ENCODE assay signal across 18 cellular contexts in genomic region chr4:137360701-137361213, GRCh38.
"Had no signal": no experiment of that assay in that cellular context is flagged by ENCODE, and none has a peak within 500 bp of the region (broad histone marks: within the 10 kb centered on the region; RNA-seq: fewer than 3 reads in every experiment).

No MANE protein-coding gene starts in this region.

- H3K79me2 ChIP-seq: parathyroid adenoma had no signal

- H3K27me3 ChIP-seq: esophagus squamous epithelium, left lung, neutrophil, sigmoid colon had no signal

- H3K27ac ChIP-seq: esophagus squamous epithelium, left lung, neutrophil, parathyroid adenoma, thoracic aorta had no signal

- H3K4me1 ChIP-seq: esophagus squamous epithelium, left lung, parathyroid adenoma had no signal

- FAIRE-seq: endothelial cell of umbilical vein had no signal

- H3K9ac ChIP-seq: parathyroid adenoma had no signal

- H3K36me3 ChIP-seq: esophagus squamous epithelium, left lung, neutrophil, sigmoid colon, thoracic aorta had no signal

- DNase-seq: activated CD4-positive, alpha-beta T cell treated with anti-CD3 and anti-CD28 coated beads, Interleukin-2, amount 10 ng/mL, durations not matched to agents 24 days and 14 days; activated CD4-positive, CD25-positive, alpha-beta regulatory T cell; activated CD8-positive, alpha-beta T cell treated with anti-CD3 and anti-CD28 coated beads for 36 hours; activated naive CD4-positive, alpha-beta T cell treated with anti-CD3 and anti-CD28 coated beads, Interleukin-2, amount 10 ng/mL, durations not matched to agents 7 days and 5 days; activated naive CD8-positive, alpha-beta T cell treated with anti-CD3 and anti-CD28 coated beads, Interleukin-2, amount 50 U/mL, for 24 hours; activated T-cell treated with anti-CD3 and anti-CD28 coated beads, Interleukin-2, amount 50 U/mL, for 24 hours; aorta; dermis blood vessel endothelial cell; effector memory CD4-positive, alpha-beta T cell; esophagus squamous epithelium; left lung; naive thymus-derived CD8-positive, alpha-beta T cell; sigmoid colon; stimulated activated naive B cell treated with anti-CD40 and anti-IgM and Interleukin-4, amounts not matched to agents 10 μg/mL and 1 μg/mL and 100 μg/mL, for 72 hours had no signal

- H3K4me3 ChIP-seq: esophagus squamous epithelium, left lung, sigmoid colon, thoracic aorta had no signal

- H2AFZ ChIP-seq: parathyroid adenoma had no signal

- H3K9me3 ChIP-seq: esophagus squamous epithelium, left lung, neutrophil, sigmoid colon, thoracic aorta had no signal
